Comparison of ENCODE assay signal across 8 cellular contexts in the genomic region with DNA sequence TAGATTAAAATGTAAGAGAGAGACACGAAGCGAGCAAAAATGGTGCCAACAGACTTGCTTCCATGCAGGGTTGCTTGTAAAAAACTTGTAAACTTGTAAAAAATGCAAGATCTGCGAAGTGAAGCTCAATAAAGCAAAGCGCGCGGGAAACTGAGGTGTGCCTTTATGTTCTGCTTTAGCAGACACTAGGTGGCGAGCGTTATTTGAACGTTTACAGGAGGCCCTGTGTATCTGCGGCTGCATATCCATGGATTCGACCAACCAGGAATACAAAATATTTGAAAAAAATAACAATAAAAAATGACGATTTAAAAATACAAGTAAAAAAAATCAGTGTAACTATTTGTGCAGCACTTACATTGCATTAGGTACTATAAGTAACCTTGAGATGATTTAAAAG. TPM values are rescaled to one million over a fixed set of nuclear protein-coding genes. Genes with fewer than 3 reads are reported as not detected.
DNase-seq lines count a peak whose midpoint lies in the region; ATAC-seq, FAIRE-seq and TF ChIP-seq lines count a peak whose summit lies in the region.

No MANE protein-coding gene starts in this region.

- peak; percentile 27 for TF ChIP-seq CTCF in AG04449 (IDR thresholded peaks at IDR 0.05; ENCODE audit: insufficient read depth, low read length, missing control alignments)
- TF ChIP-seq CTCF in GM23338 (conservative IDR thresholded peaks at IDR 0.05; ENCODE audit: low read depth in 2 of 2): peak; percentile 58 to 62

- peaks cover 68% of the 10 kb centered on the region for H3K79me2 ChIP-seq in GM23338 (replicated peaks; ENCODE audit: insufficient read depth)

- H3K4me3 ChIP-seq in AG04449 (ENCODE audit: low read depth, low read length) (peak overlapping the region; percentile 93), GM23338 (peak overlapping the region; percentile 98), small intestine (ENCODE audit: low read depth in 1 of 2, low read length in 2 of 2) (peak overlapping the region; percentile 34 to 79)

- no peaks in the 10 kb centered on the region for H3K9me3 Mint-ChIP-seq in GM23338

- ATAC-seq in GM23338: peak; percentile 8; the same call in 1 of the 3 replicates

- no peak overlapping the region for H3K27ac Mint-ChIP-seq in GM23338

- POLR2A ChIA-PET in AG04449 (lab: Yijun Ruan, JAX): interaction anchor here (1.1 kb wide), 1 partner anchor 74 kb away, joined by 3 read pairs; a partner anchor contains a TSS

- H3K4me2 ChIP-seq in GM23338: peak overlapping the region; percentile 94

- peaks cover 61% of the 10 kb centered on the region for H3K36me3 Mint-ChIP-seq in GM23338 (ENCODE audit: low read depth)

- H3K9me3 ChIP-seq in small intestine (ENCODE audit: control insufficient read depth, low read depth): no peaks in the 10 kb centered on the region

- peaks cover 47% of the 10 kb centered on the region for H4K20me1 ChIP-seq in GM23338 (replicated peaks; ENCODE audit: insufficient read depth)

- H3F3A ChIP-seq in GM23338 (replicated peaks; ENCODE audit: low read depth): 0 out of 2 replicates have a peak, but pooled peaks cover 21% of the 10 kb centered on the region

- peaks cover 11% of the 10 kb centered on the region for H3K27me3 Mint-ChIP-seq in GM23338 (ENCODE audit: insufficient read depth, low read depth, poor library complexity)

- H3K27me3 ChIP-seq in GM23338 (ENCODE audit: insufficient read depth) (no peaks in the 10 kb centered on the region), small intestine (ENCODE audit: control insufficient read depth in 2 of 2, insufficient read depth in 2 of 2, low read length in 2 of 2) (no peaks in the 10 kb centered on the region)

- H3K9me2 ChIP-seq in GM23338 (ENCODE audit: insufficient read depth): no peaks in the 10 kb centered on the region

- CTCF ChIA-PET in AG04449 (lab: Yijun Ruan, JAX): interaction anchor here (1.0 to 5.6 kb wide), 19 partner anchors 8 to 338 kb away, joined by 3 to 52 read pairs (median 6); a partner anchor contains a TSS

- DNase-seq in AG04449 (ENCODE audit: low read depth, low spot score): no peak
- DNase-seq in GM23338 (ENCODE audit: low spot score): peak; percentile 67
- DNase-seq in SW480 (ENCODE audit: low spot score): peak; percentile 39
- DNase-seq in fibroblast of gingiva (ENCODE audit: low read depth): peak; percentile 48
- peak; percentile 51 for DNase-seq in small intestine
- no peak for DNase-seq in kidney glomerular epithelial cell (lab: John Stamatoyannopoulos, UW)
- DNase-seq in activated CD8-positive, alpha-beta memory T cell treated with anti-CD3 and anti-CD28 coated beads for 24 hours: no peak
- no peak for DNase-seq in stimulated activated CD4-positive, alpha-beta T cell treated with anti-CD3 and anti-CD28 coated beads, Interleukin-2, amount 100 ng/mL, for 24 hours

- peaks cover 21% of the 10 kb centered on the region for H3K4me1 ChIP-seq in GM23338 (ENCODE audit: insufficient read depth)
- H3K4me1 ChIP-seq in small intestine (ENCODE audit: control insufficient read depth in 2 of 2, insufficient read depth in 1 of 2, low read depth in 1 of 2, low read length in 1 of 2): peaks cover 0 to 12% of the 10 kb centered on the region in 2 donors

- H3K4me3 Mint-ChIP-seq in GM23338: peak overlapping the region; percentile 97

- no peak for FAIRE-seq in small intestine (lab: Jason Lieb, UNC)

- 43 to 57% (median 45%) methylated on average over 12 of the region's 12 CpGs for WGBS in small intestine, 3 donors

- H3K36me3 ChIP-seq in GM23338 (ENCODE audit: insufficient read depth): peaks cover 12% of the 10 kb centered on the region; the same call in 1 of the 2 replicates
- peaks cover 0 to 2% of the 10 kb centered on the region in 2 donors for H3K36me3 ChIP-seq in small intestine (ENCODE audit: control insufficient read depth in 2 of 2, insufficient read depth in 2 of 2, low read length in 2 of 2)

- peaks cover 30% of the 10 kb centered on the region for H3K4me1 Mint-ChIP-seq in GM23338

- H2AFZ ChIP-seq in GM23338: no peak overlapping the region

- H3K27ac ChIP-seq in GM23338 (ENCODE audit: low read depth) (no peak overlapping the region), small intestine (ENCODE audit: low read depth in 1 of 2, low read length in 1 of 2) (no peak overlapping the region)

TF ChIP-seq in GM23338, 12 proteins besides CTCF, POLR2A, EP300 and RAD21:
- TF ChIP-seq, protein P1, sequence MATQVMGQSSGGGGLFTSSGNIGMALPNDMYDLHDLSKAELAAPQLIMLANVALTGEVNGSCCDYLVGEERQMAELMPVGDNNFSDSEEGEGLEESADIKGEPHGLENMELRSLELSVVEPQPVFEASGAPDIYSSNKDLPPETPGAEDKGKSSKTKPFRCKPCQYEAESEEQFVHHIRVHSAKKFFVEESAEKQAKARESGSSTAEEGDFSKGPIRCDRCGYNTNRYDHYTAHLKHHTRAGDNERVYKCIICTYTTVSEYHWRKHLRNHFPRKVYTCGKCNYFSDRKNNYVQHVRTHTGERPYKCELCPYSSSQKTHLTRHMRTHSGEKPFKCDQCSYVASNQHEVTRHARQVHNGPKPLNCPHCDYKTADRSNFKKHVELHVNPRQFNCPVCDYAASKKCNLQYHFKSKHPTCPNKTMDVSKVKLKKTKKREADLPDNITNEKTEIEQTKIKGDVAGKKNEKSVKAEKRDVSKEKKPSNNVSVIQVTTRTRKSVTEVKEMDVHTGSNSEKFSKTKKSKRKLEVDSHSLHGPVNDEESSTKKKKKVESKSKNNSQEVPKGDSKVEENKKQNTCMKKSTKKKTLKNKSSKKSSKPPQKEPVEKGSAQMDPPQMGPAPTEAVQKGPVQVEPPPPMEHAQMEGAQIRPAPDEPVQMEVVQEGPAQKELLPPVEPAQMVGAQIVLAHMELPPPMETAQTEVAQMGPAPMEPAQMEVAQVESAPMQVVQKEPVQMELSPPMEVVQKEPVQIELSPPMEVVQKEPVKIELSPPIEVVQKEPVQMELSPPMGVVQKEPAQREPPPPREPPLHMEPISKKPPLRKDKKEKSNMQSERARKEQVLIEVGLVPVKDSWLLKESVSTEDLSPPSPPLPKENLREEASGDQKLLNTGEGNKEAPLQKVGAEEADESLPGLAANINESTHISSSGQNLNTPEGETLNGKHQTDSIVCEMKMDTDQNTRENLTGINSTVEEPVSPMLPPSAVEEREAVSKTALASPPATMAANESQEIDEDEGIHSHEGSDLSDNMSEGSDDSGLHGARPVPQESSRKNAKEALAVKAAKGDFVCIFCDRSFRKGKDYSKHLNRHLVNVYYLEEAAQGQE (IDR thresholded peaks at IDR 0.05; ENCODE audit: unreplicated experiment): no peak
- TF ChIP-seq JUNB (IDR thresholded peaks at IDR 0.05; ENCODE audit: unreplicated experiment) (no peak), ZNF331 (CRISPR knock-in tag; IDR thresholded peaks at IDR 0.05; ENCODE audit: low read depth) (no peak)
TF ChIP-seq in GM23338: peak in this region for 0.

RNA-seq across cellular contexts. Expression of a gene that starts 1.5 kb away (rescaled TPM):
- 100 and 112 TPM in 2 replicates for total RNA-seq in GM23338 (2014; rRNA removed; shearing (Covaris generic))
- polyA plus RNA-seq in GM23338 (2016; fragmentation: Nextera tagmentation; extraction: Ambion mirVana): 55.0 and 66.4 TPM in 2 replicates
- 10 to 100 TPM; 30.0 to 40.5 (median 37.0) TPM for polyA plus RNA-seq in small intestine

RNA-seq across cellular contexts. Expression of a gene that starts 17.8 kb away (rescaled TPM):
- total RNA-seq in GM23338 (2014; rRNA removed; shearing (Covaris generic)): 91.9 and 103 TPM in 2 replicates
- polyA plus RNA-seq in GM23338 (2016; fragmentation: Nextera tagmentation; extraction: Ambion mirVana) (90.6 and 90.8 TPM in 2 replicates), small intestine (10 to 100 TPM; 70.8 to 78.6 (median 76.0) TPM)

Comparison
In these comparisons a context has a peak if more than half of its experiments do, and no peak if none do; other contexts are left out.
1. DNase-seq: peak in GM23338 (single experiment), SW480 (single experiment), fibroblast of gingiva (single experiment) and small intestine (single experiment); none in AG04449 (single experiment), kidney glomerular epithelial cell (single experiment), activated CD8-positive, alpha-beta memory T cell treated with anti-CD3 and anti-CD28 coated beads for 24 hours (single experiment) and stimulated activated CD4-positive, alpha-beta T cell treated with anti-CD3 and anti-CD28 coated beads, Interleukin-2, amount 100 ng/mL, for 24 hours (0 of 2).
2. Peak in every context shown above with its lines, with median percentiles within 50 percentile points of each other: H3K4me3 ChIP-seq.